ENCODE assay signal across 10 cellular contexts in genomic region chr13:75416327-75417005, GRCh38.
A peak's percentile ranks its signal among the peaks of the same experiment; 100 is the strongest.
DNase-seq lines count a peak whose midpoint lies in the region; ATAC-seq and TF ChIP-seq lines count a peak whose summit lies in the region.
"Had no signal": no experiment of that assay in that cellular context is flagged by ENCODE, and none has a peak within 500 bp of the region (broad histone marks: within the 10 kb centered on the region; RNA-seq: fewer than 3 reads in every experiment).

No MANE protein-coding gene starts in this region.

- ATAC-seq in GM21390 (IDR thresholded peaks at IDR 0.05; ENCODE audit: unreplicated experiment) (peak; percentile 67), HG03432 (IDR thresholded peaks at IDR 0.05; ENCODE audit: unreplicated experiment) (peak; percentile 86), lower lobe of right lung (no peak)

- intact Hi-C loops in lower lobe of right lung (cut with DNase I) (no loop called here), tibial artery (cut with DNase I; ENCODE audit: low total_unique reads) (no loop called here), head of caudate nucleus (cut with DNase I) (no loop called here)

- DNase-seq in GM13977 (ENCODE audit: low spot score) (peak; percentile 20), lower lobe of right lung (no peak), glutamatergic neuron (no peak), tibial artery (no peak), mesenteric fat pad (ENCODE audit: low spot score) (no peak), head of caudate nucleus (no peak)
- DNase-seq: NCI-H2029 treated with DMSO at 0.1 percent for 48 hours; stimulated activated naive CD4-positive, alpha-beta T cell had no signal

- no peak overlapping the region for H3K27ac Mint-ChIP-seq in glutamatergic neuron (ENCODE audit: unreplicated experiment)

- peaks cover 13% of the 10 kb centered on the region for H3K4me1 Mint-ChIP-seq in glutamatergic neuron (ENCODE audit: low read depth, unreplicated experiment)

- H3K36me3 ChIP-seq in lower lobe of right lung (no peaks in the 10 kb centered on the region), tibial artery (no peaks in the 10 kb centered on the region)

- peaks cover 4% of the 10 kb centered on the region for H3K27me3 Mint-ChIP-seq in glutamatergic neuron (ENCODE audit: unreplicated experiment)

- TF ChIP-seq CTCF in GM13977 (IDR thresholded peaks at IDR 0.05; ENCODE audit: extremely low read depth, insufficient read depth, missing control alignments) = peak; percentile 20
- no peak for TF ChIP-seq CTCF in lower lobe of right lung (IDR thresholded peaks at IDR 0.05)
- TF ChIP-seq CTCF in glutamatergic neuron (IDR thresholded peaks at IDR 0.05; ENCODE audit: partially characterized antibody, unreplicated experiment) = no peak
- no peak for TF ChIP-seq CTCF in tibial artery (IDR thresholded peaks at IDR 0.05)

- no peak overlapping the region for H3K4me3 Mint-ChIP-seq in glutamatergic neuron (ENCODE audit: unreplicated experiment)

- H3K27ac ChIP-seq in lower lobe of right lung (peak overlapping the region; percentile 44), tibial artery (no peak overlapping the region)

- H3K27me3 ChIP-seq in lower lobe of right lung (ENCODE audit: low read depth) (no peaks in the 10 kb centered on the region), tibial artery (no peaks in the 10 kb centered on the region)

- in situ Hi-C loops in GM13977 (cut with MboI; ENCODE audit: low pct_unique_long_range_greater_than_20kb, low sequenced_read_pairs, unreplicated experiment) = no loop called here

- peaks cover 2% of the 10 kb centered on the region for H3K9me3 Mint-ChIP-seq in glutamatergic neuron (ENCODE audit: unreplicated experiment)

- H3K4me1 ChIP-seq in lower lobe of right lung = peaks cover 49% of the 10 kb centered on the region
- peaks cover 0 to 40% (median 22%) of the 10 kb centered on the region in 4 donors for H3K4me1 ChIP-seq in tibial artery

- H3K36me3 Mint-ChIP-seq in glutamatergic neuron (ENCODE audit: unreplicated experiment) = no peaks in the 10 kb centered on the region

- no peak overlapping the region for H3K4me3 ChIP-seq in lower lobe of right lung
- H3K4me3 ChIP-seq in tibial artery = no peak overlapping the region

- H3K9me3 ChIP-seq in lower lobe of right lung = no peaks in the 10 kb centered on the region
- no peaks in the 10 kb centered on the region for H3K9me3 ChIP-seq in tibial artery

Comparison
In these comparisons a context has a peak if more than half of its experiments do, and no peak if none do; other contexts are left out.
1. ATAC-seq: peak in GM21390 (single experiment) and HG03432 (single experiment); none in lower lobe of right lung (0 of 2).